ENCODE assay signal across 19 cellular contexts in genomic region chrX:68454476-68455150, GRCh38. TPM values are rescaled to one million over a fixed set of nuclear protein-coding genes. Genes with fewer than 3 reads are reported as not detected.
"Had no signal": no experiment of that assay in that cellular context is flagged by ENCODE, and none has a peak within 500 bp of the region (broad histone marks: within the 10 kb centered on the region; RNA-seq: fewer than 3 reads in every experiment).

No MANE protein-coding gene starts in this region.

- H3K4me1 ChIP-seq: ascending aorta, spleen, suprapubic skin had no signal

- H3K27me3 Mint-ChIP-seq: activated naive CD4-positive, alpha-beta T cell treated with anti-CD3 and anti-CD28 coated beads, Interleukin-2, amount 10 ng/mL, durations not matched to agents 7 days and 5 days; central memory CD8-positive, alpha-beta T cell; naive thymus-derived CD8-positive, alpha-beta T cell; stimulated activated naive CD8-positive, alpha-beta T cell treated with anti-CD3 and anti-CD28 coated beads, Interleukin-15, Interleukin-2, amounts not matched to agents 100 ng/mL and 50 ng/mL, for 24 hours; type B pancreatic cell had no signal

- H3K27me3 ChIP-seq: ascending aorta, suprapubic skin had no signal

- H3K4me3 Mint-ChIP-seq: activated CD4-positive, alpha-beta T cell treated with anti-CD3 and anti-CD28 coated beads, Interleukin-2, amount 10 ng/mL, durations not matched to agents 7 days and 5 days; activated naive CD4-positive, alpha-beta T cell treated with anti-CD3 and anti-CD28 coated beads, Interleukin-2, amount 10 ng/mL, durations not matched to agents 7 days and 5 days; activated T-cell treated with anti-CD3 and anti-CD28 coated beads, Interleukin-2, amount 50 U/mL, for 4 hours; central memory CD8-positive, alpha-beta T cell; immature natural killer cell; naive thymus-derived CD8-positive, alpha-beta T cell; stimulated activated naive CD8-positive, alpha-beta T cell treated with anti-CD3 and anti-CD28 coated beads, Interleukin-15, Interleukin-2, amounts not matched to agents 100 ng/mL and 50 ng/mL, for 24 hours; type B pancreatic cell had no signal

- H3K9me3 Mint-ChIP-seq: activated CD4-positive, alpha-beta T cell treated with anti-CD3 and anti-CD28 coated beads, Interleukin-2, amount 10 ng/mL, durations not matched to agents 7 days and 5 days; activated naive CD4-positive, alpha-beta T cell treated with anti-CD3 and anti-CD28 coated beads, Interleukin-2, amount 10 ng/mL, durations not matched to agents 7 days and 5 days; activated T-cell treated with anti-CD3 and anti-CD28 coated beads, Interleukin-2, amount 50 U/mL, for 4 hours; central memory CD8-positive, alpha-beta T cell; immature natural killer cell; stimulated activated naive CD8-positive, alpha-beta T cell treated with anti-CD3 and anti-CD28 coated beads, Interleukin-15, Interleukin-2, amounts not matched to agents 100 ng/mL and 50 ng/mL, for 24 hours; type B pancreatic cell had no signal

- H3K27ac Mint-ChIP-seq: activated CD4-positive, alpha-beta T cell treated with anti-CD3 and anti-CD28 coated beads, Interleukin-2, amount 10 ng/mL, durations not matched to agents 7 days and 5 days; activated naive CD4-positive, alpha-beta T cell treated with anti-CD3 and anti-CD28 coated beads, Interleukin-2, amount 10 ng/mL, durations not matched to agents 7 days and 5 days; immature natural killer cell; naive thymus-derived CD8-positive, alpha-beta T cell; stimulated activated naive CD8-positive, alpha-beta T cell treated with anti-CD3 and anti-CD28 coated beads, Interleukin-15, Interleukin-2, amounts not matched to agents 100 ng/mL and 50 ng/mL, for 24 hours; type B pancreatic cell had no signal

- H3K9me3 ChIP-seq: ascending aorta, spleen, suprapubic skin had no signal

- DNase-seq: activated CD4-positive, alpha-beta T cell treated with anti-CD3 and anti-CD28 coated beads, Interleukin-2, amount 10 ng/mL, durations not matched to agents 7 days and 5 days; activated CD8-positive, alpha-beta memory T cell treated with anti-CD3 and anti-CD28 coated beads, Interleukin-2, amount 50 U/mL, for 4 hours; activated effector memory CD4-positive, alpha-beta T cell treated with Interleukin-2 at 50 U/mL for 16 hours; activated naive CD4-positive, alpha-beta T cell treated with anti-CD3 and anti-CD28 coated beads, Interleukin-2, amount 10 ng/mL, durations not matched to agents 7 days and 5 days; activated T-cell treated with anti-CD3 and anti-CD28 coated beads, Interleukin-2, amount 50 U/mL, for 4 hours; erythroblast; head of caudate nucleus; immature natural killer cell; mesenchymal stem cell; naive thymus-derived CD8-positive, alpha-beta T cell; spleen; T-helper 1 cell; T1000 had no signal

- H3K27ac ChIP-seq: ascending aorta, coronary artery, spleen, suprapubic skin had no signal

- H3K4me1 Mint-ChIP-seq: activated CD4-positive, alpha-beta T cell treated with anti-CD3 and anti-CD28 coated beads, Interleukin-2, amount 10 ng/mL, durations not matched to agents 7 days and 5 days; activated naive CD4-positive, alpha-beta T cell treated with anti-CD3 and anti-CD28 coated beads, Interleukin-2, amount 10 ng/mL, durations not matched to agents 7 days and 5 days; central memory CD8-positive, alpha-beta T cell; immature natural killer cell; naive thymus-derived CD8-positive, alpha-beta T cell had no signal

- H3K36me3 Mint-ChIP-seq: activated naive CD4-positive, alpha-beta T cell treated with anti-CD3 and anti-CD28 coated beads, Interleukin-2, amount 10 ng/mL, durations not matched to agents 7 days and 5 days; immature natural killer cell; naive thymus-derived CD8-positive, alpha-beta T cell; type B pancreatic cell had no signal

- H3K4me3 ChIP-seq: ascending aorta, coronary artery, spleen, suprapubic skin had no signal

- H3K36me3 ChIP-seq: ascending aorta, spleen, suprapubic skin had no signal

RNA-seq across cellular contexts. Expression of gene OPHN1, which starts 21.3 kb away (rescaled TPM):
- polyA plus RNA-seq: naive thymus-derived CD8-positive, alpha-beta T cell had no signal
